Comparison of ENCODE assay signal across 18 cellular contexts in genomic region chr5:108149369-108149768, GRCh38.
DNase-seq lines count a peak whose midpoint lies in the region; ATAC-seq and TF ChIP-seq lines count a peak whose summit lies in the region.
"Had no signal": no experiment of that assay in that cellular context is flagged by ENCODE, and none has a peak within 500 bp of the region (broad histone marks: within the 10 kb centered on the region; RNA-seq: fewer than 3 reads in every experiment).

No MANE protein-coding gene starts in this region.

- no peak overlapping the region for H3K4me2 ChIP-seq in GM23248 (ENCODE audit: unreplicated experiment)
- H3K4me2 ChIP-seq: A549; BLaER1 treated with 17β-estradiol and CSF1 and Interleukin-3, amounts not matched to agents 10 nM and 100 nM had no signal

- H3K4me3 ChIP-seq in heart left ventricle (no peak overlapping the region), GM23248 (no peak overlapping the region)
- H3K4me3 ChIP-seq: A549; BLaER1 treated with 17β-estradiol and CSF1 and Interleukin-3, amounts not matched to agents 10 nM and 100 nM; HAP-1 had no signal

- no peaks in the 10 kb centered on the region for H3F3A ChIP-seq in GM23248 (ENCODE audit: insufficient read depth)

- TF ChIP-seq POLR2A in heart left ventricle (IDR thresholded peaks at IDR 0.05) = no peak

- H3K36me3 Mint-ChIP-seq in memory B cell = peaks cover 22% of the 10 kb centered on the region

- peaks cover 0 to 7% (median 0%) of the 10 kb centered on the region in 12 donors for H3K4me1 ChIP-seq in heart left ventricle
- peaks cover 8% of the 10 kb centered on the region for H3K4me1 ChIP-seq in GM23248 (ENCODE audit: insufficient read depth)
- H3K4me1 ChIP-seq: A549, BE2C, HAP-1 had no signal

- DNase-seq in Right ventricle myocardium superior (no peak), heart left ventricle (no peak), NCI-H69 (lab: John Stamatoyannopoulos, UW) (peak; percentile 57), memory B cell (ENCODE audit: low spot score in 2 of 2) (no peak), GM23248 (no peak), NCI-H526 treated with DMSO at 0.1 percent for 48 hours (lab: John Stamatoyannopoulos, UW) (no peak)
- DNase-seq: 8988T; CD4-positive, alpha-beta T cell; CD8-positive, alpha-beta memory T cell; DMS79 treated with DMSO at 0.1 percent for 48 hours; GF-D8; GOT3 had no signal

- H3K36me3 ChIP-seq in heart left ventricle = no peaks in the 10 kb centered on the region
- no peaks in the 10 kb centered on the region for H3K36me3 ChIP-seq in GM23248 (ENCODE audit: low read depth)
- H3K36me3 ChIP-seq: BE2C, HAP-1 had no signal

- TF ChIP-seq CTCF in heart left ventricle (IDR thresholded peaks at IDR 0.05) = no peak

- H3K79me2 ChIP-seq in GM23248 (ENCODE audit: insufficient read depth) = no peaks in the 10 kb centered on the region

- H3K27me3 Mint-ChIP-seq in memory B cell = no peaks in the 10 kb centered on the region
- H3K27me3 Mint-ChIP-seq: CD4-positive, alpha-beta T cell; CD8-positive, alpha-beta memory T cell had no signal

- H2AFZ ChIP-seq in GM23248 = no peak overlapping the region

- H3K4me1 Mint-ChIP-seq in memory B cell = peaks cover 3% of the 10 kb centered on the region

- no peaks in the 10 kb centered on the region for H3K9me3 ChIP-seq in heart left ventricle
- no peaks in the 10 kb centered on the region for H3K9me3 ChIP-seq in GM23248 (ENCODE audit: low read depth)
- H3K9me3 ChIP-seq: A549, BE2C, HAP-1 had no signal

- WGBS in heart left ventricle, 4 donors = 93 to 94% (median 94%) methylated on average over 1 of the region's 1 CpG
- WGBS in GM23248 (ENCODE audit: low coverage in 1 of 2, low lambda C conversion rate in 2 of 2, missing lambda C conversion rate in 2 of 2), 2 experiments = 92 to 93% methylated on average over 1 of the region's 1 CpG

- no peak overlapping the region for H3K9ac ChIP-seq in GM23248
- H3K9ac ChIP-seq: BLaER1 treated with 17β-estradiol and CSF1 and Interleukin-3, amounts not matched to agents 10 nM and 100 nM had no signal

- no peak overlapping the region for H3K4me3 Mint-ChIP-seq in memory B cell
- H3K4me3 Mint-ChIP-seq: CD14-positive monocyte; CD4-positive, alpha-beta T cell; CD8-positive, alpha-beta memory T cell; HFFc6 had no signal

- H3K27me3 ChIP-seq in heart left ventricle (no peaks in the 10 kb centered on the region), GM23248 (replicated peaks; ENCODE audit: insufficient read depth) (no peaks in the 10 kb centered on the region)
- H3K27me3 ChIP-seq: BE2C; BLaER1 treated with 17β-estradiol and CSF1 and Interleukin-3, amounts not matched to agents 10 nM and 100 nM had no signal

- no peaks in the 10 kb centered on the region for H4K20me1 ChIP-seq in GM23248 (ENCODE audit: insufficient read depth)
- H4K20me1 ChIP-seq: BLaER1 treated with 17β-estradiol and CSF1 and Interleukin-3, amounts not matched to agents 10 nM and 100 nM had no signal

- intact Hi-C loops in Right ventricle myocardium superior (cut with DNase I) (no loop called here), heart left ventricle (cut with DNase I) (loop anchor here in 2 of 10 donors (2.0 to 5.0 kb wide), 2 partner anchors 191 to 198 kb away; no protein-coding TSS in a partner anchor)

- ATAC-seq in Right ventricle myocardium superior (ENCODE audit: poor library complexity) (peak; percentile 39), heart left ventricle (no peak), memory B cell (ENCODE audit: low read depth) (no peak)

- peak overlapping the region; percentile 61 for H3K27ac Mint-ChIP-seq in memory B cell
- H3K27ac Mint-ChIP-seq: CD14-positive monocyte; CD4-positive, alpha-beta T cell; HFFc6 had no signal

- peaks cover 3% of the 10 kb centered on the region for H3K9me3 Mint-ChIP-seq in memory B cell
- H3K9me3 Mint-ChIP-seq: CD8-positive, alpha-beta memory T cell; HFFc6 had no signal

- H3K9me2 ChIP-seq in GM23248 (ENCODE audit: insufficient read depth) = no peaks in the 10 kb centered on the region

- H3K27ac ChIP-seq in heart left ventricle = no peak overlapping the region
- no peak overlapping the region for H3K27ac ChIP-seq in GM23248
- H3K27ac ChIP-seq: A549; BLaER1 treated with 17β-estradiol and CSF1 and Interleukin-3, amounts not matched to agents 10 nM and 100 nM had no signal

- in situ Hi-C loops in GM23248 (cut with MboI) = no loop called here
